In the genomic region with DNA sequence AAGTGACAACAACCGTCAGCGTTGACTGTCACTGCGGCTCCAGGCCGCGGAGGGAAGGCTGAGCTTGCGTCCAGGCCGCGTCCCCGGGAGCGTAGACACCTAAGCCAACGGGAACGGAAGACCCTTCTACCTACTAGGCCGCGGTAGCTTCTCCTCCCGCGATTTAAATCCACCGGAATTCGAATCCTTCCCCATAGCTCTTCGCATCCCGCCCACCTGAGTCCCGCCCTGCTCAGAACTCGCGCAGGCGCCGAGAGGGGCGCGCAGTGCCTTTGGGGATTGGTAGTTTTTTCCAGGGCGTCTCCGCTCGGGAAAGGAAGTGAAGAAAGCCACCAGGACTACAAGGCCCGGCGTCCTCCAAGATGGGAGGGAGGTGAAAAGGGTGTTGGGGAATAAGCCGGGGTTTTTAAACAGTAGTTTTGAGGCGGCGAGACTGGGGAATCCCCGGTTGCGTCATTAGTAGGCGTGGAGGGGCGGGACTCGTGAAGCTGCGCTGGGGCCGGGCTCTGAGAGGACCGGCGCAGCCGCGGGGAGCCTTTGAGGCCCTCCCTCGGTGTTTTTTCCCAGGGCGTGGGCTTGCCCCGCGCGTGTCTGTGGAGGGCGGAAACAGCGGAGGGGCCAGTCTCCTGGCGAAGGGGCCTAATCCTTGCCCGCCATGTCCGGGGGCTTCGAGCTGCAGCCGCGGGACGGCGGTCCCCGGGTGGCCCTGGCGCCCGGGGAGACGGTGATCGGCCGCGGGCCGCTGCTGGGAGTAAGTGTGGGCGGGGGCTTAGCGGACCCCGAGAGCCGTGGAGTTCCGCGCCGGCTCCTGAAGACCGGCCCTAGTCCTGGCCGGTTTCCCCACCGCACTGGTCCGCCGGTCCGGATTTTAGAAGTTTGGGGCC, we compare ENCODE assay signal across 8 cellular contexts.
DNase-seq lines count a peak whose midpoint lies in the region; ATAC-seq and TF ChIP-seq lines count a peak whose summit lies in the region.

A gene with protein sequence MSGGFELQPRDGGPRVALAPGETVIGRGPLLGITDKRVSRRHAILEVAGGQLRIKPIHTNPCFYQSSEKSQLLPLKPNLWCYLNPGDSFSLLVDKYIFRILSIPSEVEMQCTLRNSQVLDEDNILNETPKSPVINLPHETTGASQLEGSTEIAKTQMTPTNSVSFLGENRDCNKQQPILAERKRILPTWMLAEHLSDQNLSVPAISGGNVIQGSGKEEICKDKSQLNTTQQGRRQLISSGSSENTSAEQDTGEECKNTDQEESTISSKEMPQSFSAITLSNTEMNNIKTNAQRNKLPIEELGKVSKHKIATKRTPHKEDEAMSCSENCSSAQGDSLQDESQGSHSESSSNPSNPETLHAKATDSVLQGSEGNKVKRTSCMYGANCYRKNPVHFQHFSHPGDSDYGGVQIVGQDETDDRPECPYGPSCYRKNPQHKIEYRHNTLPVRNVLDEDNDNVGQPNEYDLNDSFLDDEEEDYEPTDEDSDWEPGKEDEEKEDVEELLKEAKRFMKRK (plus strand): TSS at position 509 of the 884 bp plus-strand sequence. CDS start 147 bp downstream, at position 656.
A gene with protein sequence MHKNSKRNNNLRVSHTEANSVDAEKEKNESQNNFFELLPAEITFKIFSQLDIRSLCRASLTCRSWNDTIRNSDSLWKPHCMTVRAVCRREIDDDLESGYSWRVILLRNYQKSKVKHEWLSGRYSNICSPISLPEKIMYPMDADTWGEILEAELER (minus strand): TSS at position 218 of the 884 bp plus-strand sequence. CDS start 2,149 bp downstream, outside the sequence.

- H3K9me3 Mint-ChIP-seq in central memory CD8-positive, alpha-beta T cell = no peaks in the 10 kb centered on the region

- peak within 1 kb of the TSS; percentile 96 for H3K27ac Mint-ChIP-seq in central memory CD8-positive, alpha-beta T cell (ENCODE audit: low read depth)

- peaks cover 44% of the 10 kb centered on the region for H3K4me1 Mint-ChIP-seq in central memory CD8-positive, alpha-beta T cell

- peak within 1 kb of the TSS; percentile 95 for H3K4me3 ChIP-seq in AG10803 (ENCODE audit: low read length)

- TF ChIP-seq CTCF in AG10803 (conservative IDR thresholded peaks at IDR 0.05; ENCODE audit: low read length) = no peak

- H3K36me3 Mint-ChIP-seq in central memory CD8-positive, alpha-beta T cell (ENCODE audit: insufficient read depth) = peaks cover 17% of the 10 kb centered on the region

- ATAC-seq in GM19035 (IDR thresholded peaks at IDR 0.05; ENCODE audit: unreplicated experiment) (peak; percentile 95), HG03342 (IDR thresholded peaks at IDR 0.05; ENCODE audit: unreplicated experiment) (peak; percentile 96)
- peak; percentile 88 for ATAC-seq in central memory CD8-positive, alpha-beta T cell (replicated peaks; ENCODE audit: extremely low read depth, poor library complexity, severe bottlenecking)

- DNase-seq in AG10803 (ENCODE audit: low read depth) (peak; percentile 99), NCI-H345 treated with DMSO at 0.1 percent for 48 hours (lab: John Stamatoyannopoulos, UW; ENCODE audit: unreplicated experiment) (peak; percentile 99), inferior parietal cortex (ENCODE audit: extremely low spot score) (peak; percentile 98), smooth muscle cell of the brain vasculature (ENCODE audit: low read depth, low spot score) (peak; percentile 98)
- DNase-seq in activated CD4-positive, CD25-positive, alpha-beta regulatory T cell treated with anti-CD3 and anti-CD28 coated beads, Interleukin-2, amount 50 U/mL, for 16 hours (ENCODE audit: low read depth, low spot score) = peak; percentile 97
- DNase-seq in central memory CD8-positive, alpha-beta T cell (ENCODE audit: low spot score in 2 of 2) = peak; percentile 96 to 99

- H3K27me3 Mint-ChIP-seq in central memory CD8-positive, alpha-beta T cell = no peaks in the 10 kb centered on the region

- H3K4me3 Mint-ChIP-seq in central memory CD8-positive, alpha-beta T cell = peak within 1 kb of the TSS; percentile 96

Comparison
In these comparisons a context has a peak if more than half of its experiments do, and no peak if none do; other contexts are left out.
1. Peak in every context shown above with its lines: DNase-seq, ATAC-seq and H3K4me3 ChIP-seq.